ENCODE assay signal across 26 cellular contexts in the genomic region with DNA sequence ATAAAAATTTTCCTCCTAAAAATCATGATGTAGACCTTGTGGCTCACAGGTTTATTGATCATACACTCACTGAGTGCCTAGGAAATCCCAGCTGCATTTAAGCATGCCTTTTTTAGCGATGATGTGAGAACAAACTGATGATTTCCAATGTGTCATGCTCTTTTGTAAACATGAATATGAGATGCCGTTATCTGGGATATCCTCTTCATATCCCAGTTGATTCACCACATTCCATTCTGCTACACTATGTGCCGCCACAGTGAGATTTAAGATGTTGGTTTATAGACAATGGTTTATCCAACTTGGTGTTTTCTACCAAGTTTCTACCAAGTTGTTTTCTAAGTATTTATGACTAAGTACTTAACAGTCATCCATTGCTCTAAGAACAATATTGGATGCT. TPM values are rescaled to one million over a fixed set of nuclear protein-coding genes. Genes with fewer than 3 reads are reported as not detected.
A peak's percentile ranks its signal among the peaks of the same experiment; 100 is the strongest.
DNase-seq lines count a peak whose midpoint lies in the region; ATAC-seq and TF ChIP-seq lines count a peak whose summit lies in the region.
"Had no signal": no experiment of that assay in that cellular context is flagged by ENCODE, and none has a peak within 500 bp of the region (broad histone marks: within the 10 kb centered on the region; RNA-seq: fewer than 3 reads in every experiment).

No MANE protein-coding gene starts in this region.

- no peaks in the 10 kb centered on the region for H3K36me3 ChIP-seq in Panc1 (ENCODE audit: control insufficient read depth, insufficient read depth, low read length)
- H3K36me3 ChIP-seq: right atrium auricular region had no signal

- no peak for TF ChIP-seq CTCF in Panc1 (IDR thresholded peaks at IDR 0.05)

- H3K27ac ChIP-seq in Panc1 (ENCODE audit: low read length), result no peak overlapping the region
- H3K27ac ChIP-seq: epithelial cell of prostate, right atrium auricular region had no signal

- no peak overlapping the region for H3K4me3 ChIP-seq in Panc1 (ENCODE audit: low read depth in 2 of 2, low read length in 2 of 2)
- H3K4me3 ChIP-seq: right atrium auricular region had no signal

- peaks cover 2% of the 10 kb centered on the region; the same call in 1 of the 2 replicates for H3K27me3 ChIP-seq in Panc1 (ENCODE audit: control insufficient read depth, insufficient read depth, low read length)
- H3K27me3 ChIP-seq: right atrium auricular region had no signal

- peaks cover 26% of the 10 kb centered on the region for H3K27me3 Mint-ChIP-seq in activated CD4-positive, alpha-beta T cell treated with anti-CD3 and anti-CD28 coated beads, Interleukin-2, amount 10 ng/mL, durations not matched to agents 7 days and 5 days

- DNase-seq in ELR (ENCODE audit: low read depth) (peak; percentile 93), Panc1 (ENCODE audit: low read depth, low spot score) (peak; percentile 72), dermis blood vessel endothelial cell (peak; percentile 68), myocyte (ENCODE audit: low read depth) (peak; percentile 38), Right ventricle myocardium inferior (ENCODE audit: missing footprints) (no peak), T-helper 9 cell (no peak)
- DNase-seq in activated CD4-positive, alpha-beta T cell treated with anti-CD3 and anti-CD28 coated beads, Interleukin-2, amount 10 ng/mL, durations not matched to agents 7 days and 5 days, result no peak
- DNase-seq: activated CD8-positive, alpha-beta memory T cell treated with anti-CD3 and anti-CD28 coated beads for 24 hours; CD4-positive, CD25-positive, alpha-beta regulatory T cell; Karpas-422; left ventricle myocardium superior; NCI-H1105 treated with DMSO at 0.1 percent for 48 hours; NCI-H2107; NCI-H524 treated with DMSO at 0.1 percent for 48 hours; nucleus accumbens; stimulated activated CD4-positive, alpha-beta T cell treated with anti-CD3 and anti-CD28 coated beads, Interleukin-15, amount 100 ng/mL, for 24 hours had no signal

- ATAC-seq in Panc1 (no peak), HG03342 (IDR thresholded peaks at IDR 0.05; ENCODE audit: unreplicated experiment) (no peak), Right ventricle myocardium inferior (no peak)
- ATAC-seq: activated CD4-positive, CD25-positive, alpha-beta regulatory T cell treated with anti-CD3 and anti-CD28 coated beads, Interleukin-2, amount 50 U/mL, for 24 hours; activated naive CD4-positive, alpha-beta T cell treated with anti-CD3 and anti-CD28 coated beads, Interleukin-2, amount 50 U/mL, for 72 hours; left ventricle myocardium superior; SK-N-SH treated with all-trans-retinoic acid at 6 μM for 48 hours; stimulated activated effector memory CD8-positive, alpha-beta T cell treated with anti-CD3 and anti-CD28 coated beads, Interleukin-12 subunit alpha, Interleukin-12 subunit beta, amount 100 ng/mL, for 72 hours had no signal

- no peaks in the 10 kb centered on the region for H3K36me3 Mint-ChIP-seq in activated CD4-positive, alpha-beta T cell treated with anti-CD3 and anti-CD28 coated beads, Interleukin-2, amount 10 ng/mL, durations not matched to agents 7 days and 5 days (ENCODE audit: low read depth)
- H3K36me3 Mint-ChIP-seq: activated naive CD4-positive, alpha-beta T cell treated with anti-CD3 and anti-CD28 coated beads, Interleukin-2, amount 50 U/mL, for 72 hours; brain; CD4-positive, CD25-positive, alpha-beta regulatory T cell; stimulated activated effector memory CD8-positive, alpha-beta T cell treated with anti-CD3 and anti-CD28 coated beads, Interleukin-12 subunit alpha, Interleukin-12 subunit beta, amount 100 ng/mL, for 72 hours had no signal

- intact Hi-C loops in Panc1 (cut with micrococcal nuclease; ENCODE audit: unreplicated experiment) (no loop called here), Right ventricle myocardium inferior (cut with DNase I) (no loop called here)

- in situ Hi-C loops in Panc1 (cut with HindIII; ENCODE audit: low pct_unique_long_range_greater_than_20kb, low sequenced_read_pairs), result no loop called here

- POLR2A ChIA-PET in Panc1 (lab: Charles Lee), result no interaction called here
- POLR2A ChIA-PET in activated CD4-positive, alpha-beta T cell treated with anti-CD3 and anti-CD28 coated beads, Interleukin-2, amount 10 ng/mL, durations not matched to agents 7 days and 5 days (lab: Charles Lee), result no interaction called here

- no TSS peak for BruUV-seq in Panc1 (replicated peaks; lab: Mats Ljungman, UMichigan)

- no peaks in the 10 kb centered on the region for H3K9me3 ChIP-seq in Panc1 (ENCODE audit: control insufficient read depth, insufficient read depth, low read depth, low read length)
- H3K9me3 ChIP-seq: right atrium auricular region had no signal

- no peak overlapping the region for H3K4me3 Mint-ChIP-seq in activated CD4-positive, alpha-beta T cell treated with anti-CD3 and anti-CD28 coated beads, Interleukin-2, amount 10 ng/mL, durations not matched to agents 7 days and 5 days
- H3K4me3 Mint-ChIP-seq: brain; CD4-positive, CD25-positive, alpha-beta regulatory T cell; stimulated activated effector memory CD8-positive, alpha-beta T cell treated with anti-CD3 and anti-CD28 coated beads, Interleukin-12 subunit alpha, Interleukin-12 subunit beta, amount 100 ng/mL, for 72 hours had no signal

- no peaks in the 10 kb centered on the region for H3K9me3 Mint-ChIP-seq in activated CD4-positive, alpha-beta T cell treated with anti-CD3 and anti-CD28 coated beads, Interleukin-2, amount 10 ng/mL, durations not matched to agents 7 days and 5 days
- H3K9me3 Mint-ChIP-seq: brain; stimulated activated effector memory CD8-positive, alpha-beta T cell treated with anti-CD3 and anti-CD28 coated beads, Interleukin-12 subunit alpha, Interleukin-12 subunit beta, amount 100 ng/mL, for 72 hours had no signal

- no peak overlapping the region for H3K27ac Mint-ChIP-seq in activated CD4-positive, alpha-beta T cell treated with anti-CD3 and anti-CD28 coated beads, Interleukin-2, amount 10 ng/mL, durations not matched to agents 7 days and 5 days
- H3K27ac Mint-ChIP-seq: activated naive CD4-positive, alpha-beta T cell treated with anti-CD3 and anti-CD28 coated beads, Interleukin-2, amount 50 U/mL, for 72 hours; brain; CD4-positive, CD25-positive, alpha-beta regulatory T cell; stimulated activated effector memory CD8-positive, alpha-beta T cell treated with anti-CD3 and anti-CD28 coated beads, Interleukin-12 subunit alpha, Interleukin-12 subunit beta, amount 100 ng/mL, for 72 hours had no signal

- H3K4me1 ChIP-seq in Panc1 (ENCODE audit: control insufficient read depth, insufficient read depth, low read length), result no peaks in the 10 kb centered on the region
- H3K4me1 ChIP-seq: right atrium auricular region had no signal

- CTCF ChIA-PET in Panc1 (lab: Charles Lee), result no interaction called here
- CTCF ChIA-PET in activated CD4-positive, alpha-beta T cell treated with anti-CD3 and anti-CD28 coated beads, Interleukin-2, amount 10 ng/mL, durations not matched to agents 7 days and 5 days (lab: Charles Lee), result no interaction called here

- no peaks in the 10 kb centered on the region for H3K4me1 Mint-ChIP-seq in activated CD4-positive, alpha-beta T cell treated with anti-CD3 and anti-CD28 coated beads, Interleukin-2, amount 10 ng/mL, durations not matched to agents 7 days and 5 days
- H3K4me1 Mint-ChIP-seq: brain; CD4-positive, CD25-positive, alpha-beta regulatory T cell; stimulated activated effector memory CD8-positive, alpha-beta T cell treated with anti-CD3 and anti-CD28 coated beads, Interleukin-12 subunit alpha, Interleukin-12 subunit beta, amount 100 ng/mL, for 72 hours had no signal

RNA-seq across cellular contexts. Expression of gene OR4E1, which starts 5.2 kb away (rescaled TPM):
- not detected for total RNA-seq in Panc1 (2021; ENCODE audit: unreplicated experiment)
- not detected for polyA plus RNA-seq in Panc1 (2012; ENCODE audit: insufficient read length)
- total RNA-seq in dermis blood vessel endothelial cell, result not detected in 2 replicates
- not detected in 2 replicates for total RNA-seq in myocyte
- polyA plus RNA-seq in myocyte (2012), result not detected
- total RNA-seq in Right ventricle myocardium inferior, result not detected
- under 1 TPM; 0.05 to 0.23 TPM for total RNA-seq in activated CD4-positive, alpha-beta T cell treated with anti-CD3 and anti-CD28 coated beads, Interleukin-2, amount 10 ng/mL, durations not matched to agents 7 days and 5 days
- total RNA-seq: CD4-positive, CD25-positive, alpha-beta regulatory T cell; left ventricle myocardium superior; mucosa of gallbladder; right atrium auricular region had no signal

RNA-seq across cellular contexts. Expression of gene OR4E2, which starts 14.7 kb away (rescaled TPM):
- total RNA-seq in Panc1 (2021; ENCODE audit: unreplicated experiment) (not detected), dermis blood vessel endothelial cell (not detected in 2 replicates), myocyte (not detected in 2 replicates), Right ventricle myocardium inferior (not detected)
- not detected for polyA plus RNA-seq in Panc1 (2012; ENCODE audit: insufficient read length)
- polyA plus RNA-seq in myocyte (2012), result not detected
- not detected for total RNA-seq in activated CD4-positive, alpha-beta T cell treated with anti-CD3 and anti-CD28 coated beads, Interleukin-2, amount 10 ng/mL, durations not matched to agents 7 days and 5 days
- total RNA-seq: CD4-positive, CD25-positive, alpha-beta regulatory T cell; left ventricle myocardium superior; mucosa of gallbladder; right atrium auricular region had no signal
- polyA plus RNA-seq: CD4-positive, CD25-positive, alpha-beta regulatory T cell had no signal

RNA-seq across cellular contexts. Expression of gene OR10G2, which starts 33.6 kb away (rescaled TPM):
- not detected for total RNA-seq in Panc1 (2021; ENCODE audit: unreplicated experiment)
- polyA plus RNA-seq in Panc1 (2012; ENCODE audit: insufficient read length), result not detected
- total RNA-seq in dermis blood vessel endothelial cell, result not detected in 2 replicates
- total RNA-seq in myocyte, result not detected in 2 replicates
- not detected for polyA plus RNA-seq in myocyte (2012)
- total RNA-seq in Right ventricle myocardium inferior, result not detected
- total RNA-seq in activated CD4-positive, alpha-beta T cell treated with anti-CD3 and anti-CD28 coated beads, Interleukin-2, amount 10 ng/mL, durations not matched to agents 7 days and 5 days, result not detected
- total RNA-seq: activated naive CD4-positive, alpha-beta T cell treated with anti-CD3 and anti-CD28 coated beads, Interleukin-2, amount 50 U/mL, for 72 hours; CD4-positive, CD25-positive, alpha-beta regulatory T cell; left ventricle myocardium superior; mucosa of gallbladder; right atrium auricular region had no signal
- polyA plus RNA-seq: CD4-positive, CD25-positive, alpha-beta regulatory T cell; thymus had no signal

Comparison
In these comparisons a context has a peak if more than half of its experiments do, and no peak if none do; other contexts are left out.
1. DNase-seq: peak in ELR (single experiment), Panc1 (single experiment), dermis blood vessel endothelial cell (single experiment) and myocyte (single experiment); none in Right ventricle myocardium inferior (single experiment), activated CD4-positive, alpha-beta T cell treated with anti-CD3 and anti-CD28 coated beads, Interleukin-2, amount 10 ng/mL, durations not matched to agents 7 days and 5 days (single experiment) and T-helper 9 cell (single experiment).